In genomic region chr1:184405743-184406142, GRCh38 we compare ENCODE assay signal across 14 cellular contexts. TPM values are rescaled to one million over a fixed set of nuclear protein-coding genes. Genes with fewer than 3 reads are reported as not detected.
A peak's percentile ranks its signal among the peaks of the same experiment; 100 is the strongest.
DNase-seq lines count a peak whose midpoint lies in the region; ATAC-seq and TF ChIP-seq lines count a peak whose summit lies in the region.
"Had no signal": no experiment of that assay in that cellular context is flagged by ENCODE, and none has a peak within 500 bp of the region (broad histone marks: within the 10 kb centered on the region; RNA-seq: fewer than 3 reads in every experiment).

No MANE protein-coding gene starts in this region.

- ATAC-seq in WTC11: no peak
- ATAC-seq in lower lobe of right lung: no peak
- ATAC-seq in upper lobe of right lung: no peak
- ATAC-seq: Right ventricle myocardium inferior had no signal

- H3K27me3 ChIP-seq in mammary epithelial cell (ENCODE audit: insufficient read depth, low read length) (no peaks in the 10 kb centered on the region), lower lobe of right lung (ENCODE audit: low read depth) (no peaks in the 10 kb centered on the region), upper lobe of right lung (no peaks in the 10 kb centered on the region)

- BruUV-seq in MCF 10A (replicated peaks; lab: Mats Ljungman, UMichigan) (no TSS peak), mammary epithelial cell (replicated peaks; lab: Mats Ljungman, UMichigan) (no TSS peak)

- CTCF ChIA-PET in MCF 10A (lab: Yijun Ruan, JAX) (interaction anchor here (0.7 kb wide), 1 partner anchor 286 kb away, joined by 6 read pairs; no protein-coding TSS in a partner anchor), mammary epithelial cell (lab: Charles Lee; ENCODE audit: low non-redundant PET) (interaction anchor here (0.7 kb wide), 1 partner anchor 12 kb away, joined by 3 read pairs; no protein-coding TSS in a partner anchor), WTC11 (lab: Charles Lee) (interaction anchor here (1.6 kb wide), 1 partner anchor 258 kb away, joined by 4 read pairs; no protein-coding TSS in a partner anchor)

- POLR2A ChIA-PET in MCF 10A (lab: Yijun Ruan, JAX) (interaction anchor here (6.7 kb wide), 1 partner anchor 17 kb away, joined by 44 read pairs; the partner anchor contains the start of gene C1orf21), WTC11 (lab: Charles Lee) (no interaction called here)

- H3K4me1 ChIP-seq in mammary epithelial cell (ENCODE audit: insufficient read depth, low read length) (no peaks in the 10 kb centered on the region), lower lobe of right lung (peaks cover 46% of the 10 kb centered on the region), upper lobe of right lung (peaks cover 15% of the 10 kb centered on the region)

- peaks cover 75% of the 10 kb centered on the region for H3K79me2 ChIP-seq in mammary epithelial cell (ENCODE audit: insufficient read depth, low read length)

- dilution Hi-C loops in mammary epithelial cell (cut with HindIII; ENCODE audit: low sequenced_read_pairs): no loop called here

- no peak overlapping the region for H3K27ac ChIP-seq in mammary epithelial cell (ENCODE audit: insufficient read depth, low read depth, low read length)
- peak overlapping the region; percentile 64 for H3K27ac ChIP-seq in lower lobe of right lung
- H3K27ac ChIP-seq in upper lobe of right lung: peak overlapping the region; percentile 61

- no peak for DNase-seq in MCF 10A (ENCODE audit: unreplicated experiment)
- no peak for DNase-seq in mammary epithelial cell
- no peak for DNase-seq in WTC11 (ENCODE audit: low spot score)
- DNase-seq in lower lobe of right lung: no peak
- no peak for DNase-seq in upper lobe of right lung
- no peak for DNase-seq in stimulated activated naive CD4-positive, alpha-beta T cell treated with Interleukin-2 at 50 U/mL for 16 hours (lab: John Stamatoyannopoulos, UW)
- DNase-seq in SW480 (ENCODE audit: low spot score): no peak
- no peak for DNase-seq in osteocyte (ENCODE audit: extremely low spot score, unreplicated experiment)
- DNase-seq: Karpas-422, NCI-H2029, NCI-H226, NCI-H510A treated with DMSO at 0.1 percent for 48 hours had no signal

- H3K27ac Mint-ChIP-seq in MCF 10A (ENCODE audit: low read depth, unreplicated experiment) (peak overlapping the region; percentile 14), WTC11 (0 out of 2 replicates have a peak overlapping the region, but pooled peaks have one; percentile 24), osteocyte (ENCODE audit: unreplicated experiment) (no peak overlapping the region)
- H3K27ac Mint-ChIP-seq: CD14-positive monocyte had no signal

- no peaks in the 10 kb centered on the region for H4K20me1 ChIP-seq in mammary epithelial cell (ENCODE audit: insufficient read depth, low read length)

- H2AFZ ChIP-seq in mammary epithelial cell (ENCODE audit: low read depth, low read length): no peak overlapping the region

- intact Hi-C loops in MCF 10A (cut with micrococcal nuclease): no loop called here
- intact Hi-C loops in mammary epithelial cell (cut with micrococcal nuclease): no loop called here
- intact Hi-C loops in lower lobe of right lung (cut with DNase I): no loop called here
- intact Hi-C loops in upper lobe of right lung (cut with DNase I): no loop called here

- H3K4me2 ChIP-seq in mammary epithelial cell (ENCODE audit: insufficient read depth, low read depth, low read length): no peak overlapping the region

- in situ Hi-C loops in mammary epithelial cell (cut with MboI; ENCODE audit: low sequenced_read_pairs in 2 of 2): no loop called here

- H3K9me3 Mint-ChIP-seq in MCF 10A (ENCODE audit: unreplicated experiment): no peaks in the 10 kb centered on the region
- no peaks in the 10 kb centered on the region for H3K9me3 Mint-ChIP-seq in WTC11
- H3K9me3 Mint-ChIP-seq in osteocyte (ENCODE audit: unreplicated experiment): no peaks in the 10 kb centered on the region
- H3K9me3 Mint-ChIP-seq: CD14-positive monocyte had no signal

- 4% methylated on average over 1 of the region's 1 CpG for WGBS in mammary epithelial cell (ENCODE audit: low coverage, missing lambda C conversion rate)

- H3K4me3 ChIP-seq in mammary epithelial cell (replicated peaks in 1 of 3; ENCODE audit: insufficient read depth in 1 of 3, low read depth in 2 of 3, low read length in 3 of 3): no peak overlapping the region
- H3K4me3 ChIP-seq in lower lobe of right lung: no peak overlapping the region
- H3K4me3 ChIP-seq in upper lobe of right lung: no peak overlapping the region

- H3K36me3 ChIP-seq in mammary epithelial cell (ENCODE audit: insufficient read depth, low read length) (no peaks in the 10 kb centered on the region), lower lobe of right lung (no peaks in the 10 kb centered on the region), upper lobe of right lung (no peaks in the 10 kb centered on the region)

- no peak overlapping the region for H3K9ac ChIP-seq in mammary epithelial cell (ENCODE audit: insufficient read depth, low read length)

- H3K4me1 Mint-ChIP-seq in MCF 10A (ENCODE audit: insufficient read depth, unreplicated experiment): peaks cover 46% of the 10 kb centered on the region
- H3K4me1 Mint-ChIP-seq in WTC11: peaks cover 54% of the 10 kb centered on the region
- peaks cover 21% of the 10 kb centered on the region for H3K4me1 Mint-ChIP-seq in osteocyte (ENCODE audit: unreplicated experiment)

- TF ChIP-seq CTCF in MCF 10A (IDR thresholded peaks at IDR 0.05; ENCODE audit: unreplicated experiment) (no peak), mammary epithelial cell (conservative IDR thresholded peaks at IDR 0.05 in 1 of 2, IDR thresholded peaks at IDR 0.05 in 1 of 2; ENCODE audit: extremely low read depth in 1 of 2, insufficient read depth in 1 of 2, low read depth in 1 of 2, low read length in 2 of 2) (no peak), WTC11 (IDR thresholded peaks at IDR 0.05) (no peak), lower lobe of right lung (IDR thresholded peaks at IDR 0.05) (no peak), upper lobe of right lung (IDR thresholded peaks at IDR 0.05) (no peak), osteocyte (IDR thresholded peaks at IDR 0.05) (no peak)

- H3K36me3 Mint-ChIP-seq in MCF 10A (ENCODE audit: insufficient read depth, unreplicated experiment) (no peaks in the 10 kb centered on the region), WTC11 (no peaks in the 10 kb centered on the region), osteocyte (ENCODE audit: unreplicated experiment) (no peaks in the 10 kb centered on the region)
- H3K36me3 Mint-ChIP-seq: CD14-positive monocyte had no signal

- no peak overlapping the region for H3K4me3 Mint-ChIP-seq in MCF 10A (ENCODE audit: unreplicated experiment)
- no peak overlapping the region for H3K4me3 Mint-ChIP-seq in WTC11
- no peak overlapping the region for H3K4me3 Mint-ChIP-seq in osteocyte (ENCODE audit: unreplicated experiment)
- H3K4me3 Mint-ChIP-seq: CD14-positive monocyte had no signal

- H3K27me3 Mint-ChIP-seq in MCF 10A (ENCODE audit: insufficient read depth, unreplicated experiment) (no peaks in the 10 kb centered on the region), WTC11 (ENCODE audit: low read depth) (no peaks in the 10 kb centered on the region), osteocyte (ENCODE audit: unreplicated experiment) (no peaks in the 10 kb centered on the region)

- H3K9me3 ChIP-seq in mammary epithelial cell (replicated peaks; ENCODE audit: insufficient read depth, low read length) (no peaks in the 10 kb centered on the region), lower lobe of right lung (no peaks in the 10 kb centered on the region), upper lobe of right lung (no peaks in the 10 kb centered on the region)

TF ChIP-seq in WTC11, 78 proteins besides CTCF, POLR2A, EP300 and RAD21:
- TF ChIP-seq CBFB (CRISPR knock-in tag; IDR thresholded peaks at IDR 0.05; ENCODE audit: low read depth) (no peak), FOXP4 (CRISPR knock-in tag; IDR thresholded peaks at IDR 0.05) (no peak), RORB (CRISPR knock-in tag; IDR thresholded peaks at IDR 0.05) (no peak), CREM (CRISPR knock-in tag; IDR thresholded peaks at IDR 0.05) (no peak), TCF7 (CRISPR knock-in tag; IDR thresholded peaks at IDR 0.05; ENCODE audit: low read depth) (no peak), JAZF1 (CRISPR knock-in tag; IDR thresholded peaks at IDR 0.05) (no peak)

RNA-seq across cellular contexts. Expression of gene C1orf21, which starts 18.9 kb away (rescaled TPM):
- total RNA-seq in MCF 10A (2022) (23.2 and 25.3 TPM in 2 replicates), mammary epithelial cell (10 to 100 TPM; 34.8 to 37.2 TPM), WTC11 (2021) (20.1 to 28.5 TPM (median 22.9 TPM) in 3 replicates), lower lobe of right lung (70.8 TPM), upper lobe of right lung (78.8 TPM), osteocyte (31.8 and 39.6 TPM in 2 replicates)
- polyA plus RNA-seq in mammary epithelial cell: 17.6 TPM
- polyA minus RNA-seq in mammary epithelial cell: 2.6 TPM
